1 cellular context compared by ENCODE assay signal in genomic region chr19:38266070-38266469, GRCh38.
TF ChIP-seq lines count a peak whose summit lies in the region.

No MANE protein-coding gene starts in this region.

TF ChIP-seq in HepG2, 621 proteins besides CTCF, POLR2A, EP300 and RAD21:
- TF ChIP-seq ZNF556 (CRISPR knock-in tag; IDR thresholded peaks at IDR 0.05; ENCODE audit: borderline replicate concordance) (no peak), GLI4 (CRISPR knock-in tag; IDR thresholded peaks at IDR 0.05; ENCODE audit: borderline replicate concordance) (no peak), ZNF382 (CRISPR knock-in tag; IDR thresholded peaks at IDR 0.05; ENCODE audit: borderline replicate concordance) (no peak), MAX (IDR thresholded peaks at IDR 0.05) (no peak), GATA4 (IDR thresholded peaks at IDR 0.05; ENCODE audit: borderline replicate concordance, low read depth) (no peak), RARG (CRISPR knock-in tag; IDR thresholded peaks at IDR 0.05; ENCODE audit: low read depth) (no peak), HHEX (CRISPR knock-in tag; IDR thresholded peaks at IDR 0.05) (no peak), DMAP1 (CRISPR knock-in tag; IDR thresholded peaks at IDR 0.05) (no peak), KDM1A (CRISPR knock-in tag; IDR thresholded peaks at IDR 0.05) (no peak), TOPORS (CRISPR knock-in tag; IDR thresholded peaks at IDR 0.05) (no peak), ZNF558 (CRISPR knock-in tag; IDR thresholded peaks at IDR 0.05; ENCODE audit: borderline replicate concordance) (no peak), PHF8 (CRISPR knock-in tag; IDR thresholded peaks at IDR 0.05) (no peak), MAFG (CRISPR knock-in tag; IDR thresholded peaks at IDR 0.05) (no peak), BRF2 (CRISPR knock-in tag; IDR thresholded peaks at IDR 0.05) (no peak)
- TF ChIP-seq, protein P1, sequence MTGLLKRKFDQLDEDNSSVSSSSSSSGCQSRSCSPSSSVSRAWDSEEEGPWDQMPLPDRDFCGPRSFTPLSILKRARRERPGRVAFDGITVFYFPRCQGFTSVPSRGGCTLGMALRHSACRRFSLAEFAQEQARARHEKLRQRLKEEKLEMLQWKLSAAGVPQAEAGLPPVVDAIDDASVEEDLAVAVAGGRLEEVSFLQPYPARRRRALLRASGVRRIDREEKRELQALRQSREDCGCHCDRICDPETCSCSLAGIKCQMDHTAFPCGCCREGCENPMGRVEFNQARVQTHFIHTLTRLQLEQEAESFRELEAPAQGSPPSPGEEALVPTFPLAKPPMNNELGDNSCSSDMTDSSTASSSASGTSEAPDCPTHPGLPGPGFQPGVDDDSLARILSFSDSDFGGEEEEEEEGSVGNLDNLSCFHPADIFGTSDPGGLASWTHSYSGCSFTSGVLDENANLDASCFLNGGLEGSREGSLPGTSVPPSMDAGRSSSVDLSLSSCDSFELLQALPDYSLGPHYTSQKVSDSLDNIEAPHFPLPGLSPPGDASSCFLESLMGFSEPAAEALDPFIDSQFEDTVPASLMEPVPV (CRISPR knock-in tag; IDR thresholded peaks at IDR 0.05): no peak
- TF ChIP-seq, protein P2, sequence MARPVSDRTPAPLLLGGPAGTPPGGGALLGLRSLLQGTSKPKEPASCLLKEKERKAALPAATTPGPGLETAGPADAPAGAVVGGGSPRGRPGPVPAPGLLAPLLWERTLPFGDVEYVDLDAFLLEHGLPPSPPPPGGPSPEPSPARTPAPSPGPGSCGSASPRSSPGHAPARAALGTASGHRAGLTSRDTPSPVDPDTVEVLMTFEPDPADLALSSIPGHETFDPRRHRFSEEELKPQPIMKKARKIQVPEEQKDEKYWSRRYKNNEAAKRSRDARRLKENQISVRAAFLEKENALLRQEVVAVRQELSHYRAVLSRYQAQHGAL (CRISPR knock-in tag; IDR thresholded peaks at IDR 0.05; ENCODE audit: not compliant biosample characterization): no peak
- TF ChIP-seq, protein P3, sequence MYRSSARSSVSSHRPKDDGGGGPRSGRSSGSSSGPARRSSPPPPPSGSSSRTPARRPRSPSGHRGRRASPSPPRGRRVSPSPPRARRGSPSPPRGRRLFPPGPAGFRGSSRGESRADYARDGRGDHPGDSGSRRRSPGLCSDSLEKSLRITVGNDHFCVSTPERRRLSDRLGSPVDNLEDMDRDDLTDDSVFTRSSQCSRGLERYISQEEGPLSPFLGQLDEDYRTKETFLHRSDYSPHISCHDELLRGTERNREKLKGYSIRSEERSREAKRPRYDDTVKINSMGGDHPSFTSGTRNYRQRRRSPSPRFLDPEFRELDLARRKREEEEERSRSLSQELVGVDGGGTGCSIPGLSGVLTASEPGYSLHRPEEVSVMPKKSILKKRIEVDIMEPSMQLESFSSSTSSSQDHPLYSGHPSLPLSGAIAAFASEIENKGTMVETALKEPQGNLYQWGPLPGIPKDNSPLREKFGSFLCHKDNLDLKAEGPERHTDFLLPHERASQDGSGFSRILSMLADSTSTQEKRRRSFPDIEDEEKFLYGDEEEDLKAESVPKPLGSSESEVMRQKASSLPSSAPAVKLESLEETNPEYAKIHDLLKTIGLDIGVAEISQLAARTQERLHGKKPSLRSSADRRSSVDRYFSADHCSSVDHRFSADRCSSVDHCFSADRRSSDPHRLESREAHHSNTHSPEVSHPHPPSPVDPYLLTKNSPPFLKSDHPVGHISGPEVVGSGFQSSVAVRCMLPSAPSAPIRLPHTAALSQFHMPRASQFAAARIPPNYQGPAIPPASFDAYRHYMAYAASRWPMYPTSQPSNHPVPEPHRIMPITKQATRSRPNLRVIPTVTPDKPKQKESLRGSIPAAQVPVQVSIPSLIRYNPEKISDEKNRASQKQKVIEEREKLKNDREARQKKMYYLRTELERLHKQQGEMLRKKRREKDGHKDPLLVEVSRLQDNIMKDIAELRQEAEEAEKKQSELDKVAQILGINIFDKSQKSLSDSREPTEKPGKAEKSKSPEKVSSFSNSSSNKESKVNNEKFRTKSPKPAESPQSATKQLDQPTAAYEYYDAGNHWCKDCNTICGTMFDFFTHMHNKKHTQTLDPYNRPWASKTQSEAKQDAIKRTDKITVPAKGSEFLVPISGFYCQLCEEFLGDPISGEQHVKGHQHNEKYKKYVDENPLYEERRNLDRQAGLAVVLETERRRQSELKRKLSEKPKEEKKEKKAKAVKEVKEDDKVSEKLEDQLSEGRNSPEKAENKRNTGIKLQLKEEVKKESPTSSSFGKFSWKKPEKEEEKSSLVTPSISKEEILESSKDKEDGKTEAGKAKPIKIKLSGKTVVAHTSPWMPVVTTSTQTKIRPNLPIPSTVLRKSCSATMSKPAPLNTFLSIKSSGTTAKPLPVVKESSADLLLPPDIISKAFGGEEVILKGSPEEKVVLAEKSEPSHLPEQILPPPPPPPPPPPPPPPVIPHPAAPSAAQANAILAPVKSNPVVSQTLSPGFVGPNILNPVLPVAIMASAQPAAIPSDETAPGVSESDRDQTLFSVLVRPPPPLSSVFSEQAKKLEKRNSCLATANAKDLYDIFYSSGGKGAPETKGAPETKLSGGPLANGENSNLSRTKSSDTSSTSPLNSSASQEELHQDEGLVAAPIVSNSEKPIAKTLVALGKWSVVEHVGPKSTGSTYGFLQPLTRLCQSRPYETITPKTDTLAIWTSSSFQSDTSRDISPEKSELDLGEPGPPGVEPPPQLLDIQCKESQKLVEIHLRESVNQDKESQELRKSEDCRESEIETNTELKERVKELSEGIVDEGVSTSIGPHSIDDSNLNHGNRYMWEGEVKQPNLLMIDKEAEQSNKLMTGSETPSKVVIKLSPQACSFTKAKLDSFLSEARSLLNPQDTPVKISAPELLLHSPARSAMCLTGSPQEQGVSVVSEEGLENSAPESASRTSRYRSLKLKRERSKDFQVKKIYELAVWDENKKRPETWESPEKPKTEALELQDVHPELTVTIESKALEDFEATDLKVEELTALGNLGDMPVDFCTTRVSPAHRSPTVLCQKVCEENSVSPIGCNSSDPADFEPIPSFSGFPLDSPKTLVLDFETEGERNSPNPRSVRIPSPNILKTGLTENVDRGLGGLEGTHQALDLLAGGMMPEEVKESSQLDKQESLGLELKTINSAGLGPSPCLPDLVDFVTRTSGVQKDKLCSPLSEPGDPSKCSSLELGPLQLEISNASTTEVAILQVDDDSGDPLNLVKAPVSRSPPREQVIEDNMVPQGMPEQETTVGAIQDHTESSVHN (CRISPR knock-in tag; IDR thresholded peaks at IDR 0.05): no peak
